ENCODE assay signal across 9 cellular contexts in the genomic region with DNA sequence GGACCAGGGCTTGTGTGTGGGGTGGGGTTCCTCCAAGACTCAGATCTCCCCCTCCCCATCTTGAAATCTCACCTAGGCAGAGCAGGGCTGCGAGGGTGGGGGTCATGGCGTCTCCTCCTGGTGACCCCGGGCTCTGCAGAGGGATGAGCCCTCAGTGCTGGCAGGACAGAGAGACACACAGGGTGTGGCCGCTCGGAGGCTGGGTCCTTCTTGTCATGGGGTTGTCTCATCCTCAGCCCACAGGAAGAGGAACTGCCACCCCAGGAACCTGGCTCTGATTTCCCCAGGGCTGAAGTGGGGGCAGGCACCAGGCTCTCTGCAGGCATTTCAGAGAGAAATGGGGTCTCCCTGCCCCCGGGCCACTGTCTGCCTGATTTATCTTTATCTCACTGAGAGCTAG. TPM values are rescaled to one million over a fixed set of nuclear protein-coding genes. Genes with fewer than 3 reads are reported as not detected.
"Had no signal": no experiment of that assay in that cellular context is flagged by ENCODE, and none has a peak within 500 bp of the region (broad histone marks: within the 10 kb centered on the region; RNA-seq: fewer than 3 reads in every experiment).

TSS of gene LILRA6 (minus strand) at position 145 of the 400 bp plus-strand sequence.

RNA-seq across cellular contexts. Expression of gene LILRA6, which starts in this region (rescaled TPM):
- total RNA-seq: activated B cell treated with CpG ODN at 0.5 μM for 24 hours; activated CD8-positive, alpha-beta T cell treated with anti-CD3 and anti-CD28 coated beads for 36 hours; activated T-cell treated with anti-CD3 and anti-CD28 coated beads, Interleukin-2, amount 50 U/mL, for 72 hours; body of pancreas; lung microvascular endothelial cell; neural crest cell; occipital lobe; pulmonary artery endothelial cell had no signal
- polyA plus RNA-seq: keratinocyte had no signal
